29 cellular contexts compared by ENCODE assay signal in genomic region chr4:78899302-78899701, GRCh38.
"Had no signal": no experiment of that assay in that cellular context is flagged by ENCODE, and none has a peak within 500 bp of the region (broad histone marks: within the 10 kb centered on the region; RNA-seq: fewer than 3 reads in every experiment).

No MANE protein-coding gene starts in this region.

- H3K4me1 ChIP-seq: esophagus muscularis mucosa, esophagus squamous epithelium, foreskin keratinocyte, gastrocnemius medialis, gastroesophageal sphincter, heart left ventricle, heart right ventricle had no signal

- H3K27ac Mint-ChIP-seq: dendritic cell treated with granulocyte-macrophage colony-stimulating factor and Interleukin-4, amounts not matched to agents 40 ng/mL and 50 ng/mL, for 4 days; effector memory CD8-positive, alpha-beta T cell; endodermal cell had no signal

- H3K4me3 Mint-ChIP-seq: dendritic cell treated with granulocyte-macrophage colony-stimulating factor and Interleukin-4, amounts not matched to agents 40 ng/mL and 50 ng/mL, for 4 days; effector memory CD8-positive, alpha-beta T cell; endodermal cell had no signal

- H3K4me3 ChIP-seq: colonic mucosa, coronary artery, dorsolateral prefrontal cortex, esophagus muscularis mucosa, esophagus squamous epithelium, gastrocnemius medialis, gastroesophageal sphincter, heart left ventricle, heart right ventricle had no signal

- H3K27ac ChIP-seq: colonic mucosa, coronary artery, dorsolateral prefrontal cortex, epithelial cell of prostate, esophagus muscularis mucosa, esophagus squamous epithelium, foreskin keratinocyte, gastrocnemius medialis, gastroesophageal sphincter, heart left ventricle, heart right ventricle had no signal

- FAIRE-seq: colon, endometrium, endothelial cell of umbilical vein, frontal cortex had no signal

- ATAC-seq: effector memory CD8-positive, alpha-beta T cell; esophagus mucosa; foreskin keratinocyte; gastrocnemius medialis; gastroesophageal sphincter; heart left ventricle; heart right ventricle had no signal

- H3K4me1 Mint-ChIP-seq: endodermal cell had no signal

- H3K9me3 ChIP-seq: colonic mucosa, esophagus muscularis mucosa, esophagus squamous epithelium, gastrocnemius medialis, gastroesophageal sphincter, heart left ventricle, heart right ventricle had no signal

- H3K27me3 ChIP-seq: colonic mucosa, dorsolateral prefrontal cortex, esophagus muscularis mucosa, esophagus squamous epithelium, foreskin keratinocyte, gastrocnemius medialis, gastroesophageal sphincter, heart left ventricle, heart right ventricle had no signal

- H3K27me3 Mint-ChIP-seq: dendritic cell treated with granulocyte-macrophage colony-stimulating factor and Interleukin-4, amounts not matched to agents 40 ng/mL and 50 ng/mL, for 4 days; effector memory CD8-positive, alpha-beta T cell had no signal

- H3K36me3 ChIP-seq: colonic mucosa had no signal

- H3K9me3 Mint-ChIP-seq: dendritic cell treated with granulocyte-macrophage colony-stimulating factor and Interleukin-4, amounts not matched to agents 40 ng/mL and 50 ng/mL, for 4 days; effector memory CD8-positive, alpha-beta T cell; endodermal cell had no signal

- DNase-seq: colonic mucosa; cortex of kidney; dermis blood vessel endothelial cell; dorsolateral prefrontal cortex; effector CD4-positive, alpha-beta T cell; effector CD8-positive, alpha-beta T cell; effector memory CD4-positive, alpha-beta T cell; effector memory CD8-positive, alpha-beta T cell; endodermal cell; erythroblast; esophagus squamous epithelium; foreskin fibroblast; foreskin keratinocyte; foreskin melanocyte; gastrocnemius medialis; glutamatergic neuron; head of caudate nucleus; heart left ventricle; heart right ventricle had no signal
